ENCODE assay signal across 1 cellular context in genomic region chr2:42938671-42939370, GRCh38.
TF ChIP-seq lines count a peak whose summit lies in the region.

No MANE protein-coding gene starts in this region.

TF ChIP-seq in K562, 482 proteins besides CTCF, POLR2A, EP300 and RAD21 (continued from another document):
- TF ChIP-seq MGA (IDR thresholded peaks at IDR 0.05) (no peak), TAF7 (tag; IDR thresholded peaks at IDR 0.05) (no peak), ZNF280A (IDR thresholded peaks at IDR 0.05; ENCODE audit: low read depth, partially characterized antibody) (no peak), ZNF316 (IDR thresholded peaks at IDR 0.05) (no peak), NR1H2 (CRISPR knock-in tag; IDR thresholded peaks at IDR 0.05) (no peak), E2F4 (CRISPR knock-in tag; IDR thresholded peaks at IDR 0.05; ENCODE audit: low read depth) (no peak), TRIM24 (IDR thresholded peaks at IDR 0.05) (no peak), SRSF1 (IDR thresholded peaks at IDR 0.05; ENCODE audit: low read depth, low read length) (no peak), HSF4 (CRISPR knock-in tag; IDR thresholded peaks at IDR 0.05; ENCODE audit: borderline replicate concordance) (no peak), SMARCC2 (IDR thresholded peaks at IDR 0.05; ENCODE audit: low read depth) (no peak)
